13 cellular contexts compared by ENCODE assay signal in the genomic region with DNA sequence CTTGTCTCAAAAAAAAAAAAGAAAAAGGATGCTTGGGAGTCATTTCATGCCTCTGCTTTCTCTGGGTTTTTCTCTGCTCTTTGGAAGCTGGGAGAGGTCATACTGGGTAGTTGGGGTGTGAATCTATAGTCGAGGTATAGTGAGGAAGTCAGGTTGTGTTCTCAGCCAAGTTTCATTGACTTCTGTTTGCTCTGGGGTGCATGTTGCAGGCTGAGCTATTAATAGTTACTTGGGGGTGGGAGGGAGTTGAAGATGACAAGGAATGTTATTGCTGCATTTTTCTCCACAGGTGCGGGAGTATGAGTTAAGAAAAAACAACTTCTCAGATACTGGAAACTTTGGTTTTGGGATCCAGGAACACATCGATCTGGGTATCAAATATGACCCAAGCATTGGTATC. TPM values are rescaled to one million over a fixed set of nuclear protein-coding genes. Genes with fewer than 3 reads are reported as not detected.
DNase-seq lines count a peak whose midpoint lies in the region; ATAC-seq and TF ChIP-seq lines count a peak whose summit lies in the region.
"Had no signal": no experiment of that assay in that cellular context is flagged by ENCODE, and none has a peak within 500 bp of the region (broad histone marks: within the 10 kb centered on the region; RNA-seq: fewer than 3 reads in every experiment).

No MANE protein-coding gene starts in this region.

- CTCF ChIA-PET in CD4-positive, alpha-beta T cell (lab: Charles Lee) = no interaction called here
- CTCF ChIA-PET in naive thymus-derived CD4-positive, alpha-beta T cell (lab: Charles Lee) = interaction anchor here (0.7 kb wide), 1 partner anchor 30 kb away, joined by 3 read pairs; no protein-coding TSS in a partner anchor

- peaks cover 19 to 20% of the 10 kb centered on the region in 2 donors for H3K4me1 ChIP-seq in naive thymus-derived CD4-positive, alpha-beta T cell (ENCODE audit: control insufficient read depth in 2 of 2, insufficient read depth in 2 of 2, low read length in 2 of 2)
- peaks cover 18 to 79% (median 42%) of the 10 kb centered on the region in 3 donors for H3K4me1 ChIP-seq in esophagus squamous epithelium

- ATAC-seq in CD4-positive, alpha-beta T cell (ENCODE audit: poor library complexity) = no peak
- ATAC-seq in naive thymus-derived CD4-positive, alpha-beta T cell = no peak
- no peak for ATAC-seq in HG03469 (IDR thresholded peaks at IDR 0.05; ENCODE audit: unreplicated experiment)

- H3K4me3 ChIP-seq in HFF-Myc (replicated peaks; ENCODE audit: low read depth, low read length) = peak overlapping the region; percentile 88
- H3K4me3 ChIP-seq in naive thymus-derived CD4-positive, alpha-beta T cell (ENCODE audit: low read length) = no peak overlapping the region
- H3K4me3 ChIP-seq in esophagus squamous epithelium = no peak overlapping the region
- H3K4me3 ChIP-seq: lung, sigmoid colon had no signal

- peak overlapping the region; percentile 99 for H3K4me3 Mint-ChIP-seq in CD4-positive, alpha-beta T cell
- H3K4me3 Mint-ChIP-seq in activated naive CD8-positive, alpha-beta T cell = peak overlapping the region; percentile 97
- H3K4me3 Mint-ChIP-seq in naive thymus-derived CD4-positive, alpha-beta T cell = peak overlapping the region; percentile 23 to 96 (median 76)

- H3K36me3 Mint-ChIP-seq in CD4-positive, alpha-beta T cell (ENCODE audit: low read depth) = peaks cover 79% of the 10 kb centered on the region
- peaks cover 28% of the 10 kb centered on the region for H3K36me3 Mint-ChIP-seq in activated naive CD8-positive, alpha-beta T cell
- H3K36me3 Mint-ChIP-seq in naive thymus-derived CD4-positive, alpha-beta T cell = peaks cover 6 to 65% (median 34%) of the 10 kb centered on the region in 5 donors

- intact Hi-C loops in CD4-positive, alpha-beta T cell (cut with DNase I, micrococcal nuclease) = loop anchor here (5.0 kb wide), 3 partner anchors 48 to 327 kb away; partner anchors contain the start of genes ELOA (in 1 of the 2), FUCA1 (in 1 of the 2) and ZNF436 (in 1 of the 2)
- intact Hi-C loops in naive thymus-derived CD4-positive, alpha-beta T cell (cut with micrococcal nuclease) = loop anchor here (5.0 to 10.0 kb wide), 2 partner anchors 288 to 950 kb away; partner anchors contain the start of genes SRRM1 (in 1 of the 2) and SRSF10 (in 1 of the 2)
- intact Hi-C loops in esophagus squamous epithelium (cut with DNase I) = no loop called here

- no peak for TF ChIP-seq POLR2A in esophagus squamous epithelium (IDR thresholded peaks at IDR 0.05)

- H3K27me3 Mint-ChIP-seq in CD4-positive, alpha-beta T cell = no peaks in the 10 kb centered on the region
- H3K27me3 Mint-ChIP-seq in activated naive CD8-positive, alpha-beta T cell = no peaks in the 10 kb centered on the region
- no peaks in the 10 kb centered on the region for H3K27me3 Mint-ChIP-seq in naive thymus-derived CD4-positive, alpha-beta T cell

- H3K9me3 ChIP-seq in CD4-positive, alpha-beta T cell (ENCODE audit: control insufficient read depth, low read length) = no peaks in the 10 kb centered on the region
- H3K9me3 ChIP-seq in naive thymus-derived CD4-positive, alpha-beta T cell (ENCODE audit: control insufficient read depth in 2 of 3, low read length in 3 of 3) = no peaks in the 10 kb centered on the region
- no peaks in the 10 kb centered on the region for H3K9me3 ChIP-seq in esophagus squamous epithelium
- H3K9me3 ChIP-seq: sigmoid colon had no signal

- TF ChIP-seq CTCF in CD4-positive, alpha-beta T cell (IDR thresholded peaks at IDR 0.05) = no peak
- TF ChIP-seq CTCF in HFF-Myc (IDR thresholded peaks at IDR 0.05; ENCODE audit: low read depth, low read length, missing control alignments) (no peak), esophagus squamous epithelium (IDR thresholded peaks at IDR 0.05) (no peak)

- H3K27ac ChIP-seq in CD4-positive, alpha-beta T cell (ENCODE audit: low read depth, low read length) = no peak overlapping the region
- peak overlapping the region; percentile 88 for H3K27ac ChIP-seq in naive thymus-derived CD4-positive, alpha-beta T cell (ENCODE audit: low read depth, low read length)
- H3K27ac ChIP-seq in esophagus squamous epithelium = no peak overlapping the region
- H3K27ac ChIP-seq: coronary artery, sigmoid colon had no signal

- H3K27me3 ChIP-seq in CD4-positive, alpha-beta T cell (ENCODE audit: control insufficient read depth, insufficient read depth, low read length) = no peaks in the 10 kb centered on the region
- H3K27me3 ChIP-seq in naive thymus-derived CD4-positive, alpha-beta T cell (ENCODE audit: control insufficient read depth in 2 of 2, insufficient read depth in 2 of 2, low read length in 2 of 2) = no peaks in the 10 kb centered on the region
- no peaks in the 10 kb centered on the region for H3K27me3 ChIP-seq in esophagus squamous epithelium
- H3K27me3 ChIP-seq: sigmoid colon had no signal

- H3K4me1 Mint-ChIP-seq in CD4-positive, alpha-beta T cell (ENCODE audit: low read depth) = peaks cover 65% of the 10 kb centered on the region
- peaks cover 60% of the 10 kb centered on the region for H3K4me1 Mint-ChIP-seq in activated naive CD8-positive, alpha-beta T cell (ENCODE audit: low read depth)
- peaks cover 35 to 70% (median 62%) of the 10 kb centered on the region in 7 donors for H3K4me1 Mint-ChIP-seq in naive thymus-derived CD4-positive, alpha-beta T cell

- POLR2A ChIA-PET in CD4-positive, alpha-beta T cell (lab: Charles Lee) = no interaction called here
- POLR2A ChIA-PET in naive thymus-derived CD4-positive, alpha-beta T cell (lab: Charles Lee) = interaction anchor here (0.7 to 0.8 kb wide), 2 partner anchors 106 to 212 kb away, joined by 3 to 6 read pairs; partner anchors contain the start of gene GALE

- H3K9me3 Mint-ChIP-seq in CD4-positive, alpha-beta T cell = no peaks in the 10 kb centered on the region
- no peaks in the 10 kb centered on the region for H3K9me3 Mint-ChIP-seq in activated naive CD8-positive, alpha-beta T cell (ENCODE audit: low read depth)
- no peaks in the 10 kb centered on the region for H3K9me3 Mint-ChIP-seq in naive thymus-derived CD4-positive, alpha-beta T cell

- DNase-seq in CD4-positive, alpha-beta T cell = no peak
- DNase-seq in HFF-Myc (ENCODE audit: extremely low read depth, low read depth) (no peak), G401 (ENCODE audit: low spot score) (no peak), esophagus squamous epithelium (lab: John Stamatoyannopoulos, UW) (no peak)
- no peak for DNase-seq in naive thymus-derived CD4-positive, alpha-beta T cell
- no peak for DNase-seq in stimulated activated CD4-positive, alpha-beta T cell treated with anti-CD3 and anti-CD28 coated beads, Interleukin-4, amount 100 ng/mL, for 4 hours
- DNase-seq: H7, NCI-H524, sigmoid colon had no signal

- WGBS in esophagus squamous epithelium, 2 donors = 50 to 63% methylated on average over 3 of the region's 3 CpGs

- peaks cover 14 to 66% (median 25%) of the 10 kb centered on the region in 3 experiments for H3K36me3 ChIP-seq in naive thymus-derived CD4-positive, alpha-beta T cell (ENCODE audit: control insufficient read depth in 2 of 3, insufficient read depth in 3 of 3, low read length in 3 of 3)
- H3K36me3 ChIP-seq in esophagus squamous epithelium = peaks cover 12 to 68% (median 42%) of the 10 kb centered on the region in 3 donors

- in situ Hi-C loops in G401 (cut with HindIII; ENCODE audit: low sequenced_read_pairs) = no loop called here

- H3K27ac Mint-ChIP-seq in CD4-positive, alpha-beta T cell = peak overlapping the region; percentile 95
- H3K27ac Mint-ChIP-seq in activated naive CD8-positive, alpha-beta T cell = peak overlapping the region; percentile 84
- H3K27ac Mint-ChIP-seq in naive thymus-derived CD4-positive, alpha-beta T cell = peak overlapping the region in 6 of 9 donors; percentile 9 to 96 (median 50)

RNA-seq across cellular contexts. Expression of gene RPL11, which starts 2.8 kb away (rescaled TPM):
- total RNA-seq in CD4-positive, alpha-beta T cell = 1,000 to 10,000 TPM; 2,191 to 2,374 TPM
- 1,000 to 10,000 TPM; 1,206 to 2,420 (median 2,172) TPM for total RNA-seq in naive thymus-derived CD4-positive, alpha-beta T cell
- polyA plus RNA-seq in naive thymus-derived CD4-positive, alpha-beta T cell = 1,000 to 10,000 TPM; 1,567 to 2,009 TPM
- total RNA-seq in G401 (2014; rRNA removed; shearing (Covaris generic)) = 769 and 873 TPM in 2 replicates
- 1,000 to 10,000 TPM in 2 of 4 donors, 100 to 1,000 TPM in 2; 698 to 1,431 (median 989) TPM for total RNA-seq in esophagus squamous epithelium

RNA-seq across cellular contexts. Expression of gene ELOA, which starts 48.9 kb away (rescaled TPM):
- 10 to 100 TPM; 28.1 to 33.0 TPM for total RNA-seq in CD4-positive, alpha-beta T cell
- 10 to 100 TPM; 28.0 to 36.1 (median 30.4) TPM for total RNA-seq in naive thymus-derived CD4-positive, alpha-beta T cell
- polyA plus RNA-seq in naive thymus-derived CD4-positive, alpha-beta T cell = 10 to 100 TPM; 20.3 to 30.8 TPM
- total RNA-seq in G401 (2014; rRNA removed; shearing (Covaris generic)) = 54.7 and 70.7 TPM in 2 replicates
- 10 to 100 TPM; 37.8 to 44.0 (median 41.2) TPM for total RNA-seq in esophagus squamous epithelium
